8 cellular contexts compared by ENCODE assay signal in the genomic region with DNA sequence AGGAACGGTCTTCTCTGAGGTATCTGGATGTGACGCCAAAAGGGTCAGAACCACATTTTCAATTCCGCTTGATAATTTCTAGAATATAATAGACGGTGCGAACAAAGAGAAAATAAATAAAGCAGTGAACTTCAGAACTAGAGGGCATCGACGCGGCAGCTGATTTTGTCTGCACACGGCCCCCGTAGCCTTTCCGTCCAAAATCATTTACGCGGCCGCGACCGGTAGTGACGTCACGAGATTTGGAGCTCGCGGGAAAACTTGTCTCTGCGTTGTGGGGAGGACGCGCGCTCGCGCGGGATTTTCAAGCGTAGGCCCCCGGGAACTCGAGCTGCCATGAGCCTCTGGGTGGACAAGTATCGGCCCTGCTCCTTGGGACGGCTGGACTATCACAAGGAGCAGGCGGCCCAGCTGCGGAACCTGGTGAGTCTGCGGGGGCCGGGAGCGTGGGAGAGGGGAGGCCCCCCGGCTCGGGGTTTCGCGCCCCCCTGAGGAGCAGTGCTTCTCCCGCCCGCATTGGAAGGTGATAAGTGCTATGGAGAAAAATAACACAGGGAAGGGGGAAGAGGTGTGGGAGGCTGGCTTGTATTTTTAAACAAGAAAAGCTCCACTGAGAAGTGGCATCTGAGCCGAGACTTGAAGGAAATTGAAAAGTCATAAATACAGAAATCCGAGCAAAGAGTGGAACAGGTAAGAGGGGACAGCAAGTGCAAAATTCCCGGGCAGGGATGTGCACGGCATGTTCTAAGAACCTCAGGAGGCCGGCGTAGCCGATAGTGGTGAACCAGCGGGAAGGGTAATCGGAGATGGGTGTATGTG. TPM values are rescaled to one million over a fixed set of nuclear protein-coding genes. Genes with fewer than 3 reads are reported as not detected.
DNase-seq lines count a peak whose midpoint lies in the region; TF ChIP-seq lines count a peak whose summit lies in the region.

A gene with protein sequence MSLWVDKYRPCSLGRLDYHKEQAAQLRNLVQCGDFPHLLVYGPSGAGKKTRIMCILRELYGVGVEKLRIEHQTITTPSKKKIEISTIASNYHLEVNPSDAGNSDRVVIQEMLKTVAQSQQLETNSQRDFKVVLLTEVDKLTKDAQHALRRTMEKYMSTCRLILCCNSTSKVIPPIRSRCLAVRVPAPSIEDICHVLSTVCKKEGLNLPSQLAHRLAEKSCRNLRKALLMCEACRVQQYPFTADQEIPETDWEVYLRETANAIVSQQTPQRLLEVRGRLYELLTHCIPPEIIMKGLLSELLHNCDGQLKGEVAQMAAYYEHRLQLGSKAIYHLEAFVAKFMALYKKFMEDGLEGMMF (plus strand): TSS at position 307 of the 819 bp plus-strand sequence. CDS start 30 bp downstream, at position 337.

- POLR2A ChIA-PET in SK-N-SH (lab: Yijun Ruan, JAX), result no interaction called here

- H3K36me3 Mint-ChIP-seq in HFFc6 (ENCODE audit: low read depth), result peaks cover 7% of the 10 kb centered on the region

- peaks cover 2% of the 10 kb centered on the region for H3F3A ChIP-seq in SK-N-SH (replicated peaks; ENCODE audit: insufficient read depth)

- peaks cover 30% of the 10 kb centered on the region for H3K4me1 Mint-ChIP-seq in HFFc6 (ENCODE audit: low read depth)

- no peaks in the 10 kb centered on the region; the same call in 1 of the 2 replicates for H3K9me3 Mint-ChIP-seq in HFFc6

- H3K27ac ChIP-seq in SK-N-SH (ENCODE audit: low read depth in 2 of 2, low read length in 1 of 2) (peak within 1 kb of the TSS; percentile 68 to 88), temporal lobe (ENCODE audit: low read depth, low read length) (no peak within 1 kb of the TSS)

- H2AFZ ChIP-seq in SK-N-SH (ENCODE audit: low read depth), result peak within 1 kb of the TSS; percentile 98

- H3K36me3 ChIP-seq in SK-N-SH (replicated peaks in 1 of 2; ENCODE audit: control insufficient read depth in 1 of 2, insufficient read depth in 2 of 2, low read length in 1 of 2), result peaks cover 12 to 27% of the 10 kb centered on the region in 2 experiments

- peak within 1 kb of the TSS; percentile 88 for H3K9ac ChIP-seq in SK-N-SH

- CTCF ChIA-PET in SK-N-SH (lab: Yijun Ruan, JAX), result interaction anchor here (0.6 to 1.4 kb wide), 5 partner anchors 11 to 1346 kb away, joined by 3 to 6 read pairs (median 4); no protein-coding TSS in a partner anchor

- peak within 1 kb of the TSS; percentile 97 for H3K4me3 Mint-ChIP-seq in HFFc6

- H3K4me2 ChIP-seq in SK-N-SH, result peak within 1 kb of the TSS; percentile 86

- under 1% methylated on average over 40 of the region's 52 CpGs for WGBS in SK-N-SH (ENCODE audit: low lambda C conversion rate)

- H3K9me3 ChIP-seq in SK-N-SH, result no peaks in the 10 kb centered on the region

- peaks cover 46% of the 10 kb centered on the region for H3K79me2 ChIP-seq in SK-N-SH (ENCODE audit: insufficient read depth)

- TF ChIP-seq RAD21 in SK-N-SH (IDR thresholded peaks at IDR 0.05; ENCODE audit: low read length), result no peak

- DNase-seq in GM04503 (ENCODE audit: low read depth) (peak; percentile 69), HFFc6 (peak; percentile 91), NCI-H1048 (lab: John Stamatoyannopoulos, UW) (peak; percentile 64), SK-N-SH (peak; percentile 86), germinal center (ENCODE audit: low spot score) (peak; percentile 84), nucleus accumbens (lab: John Stamatoyannopoulos, UW) (peak in 55 of 56 donors; percentile 43 to 96 (median 81))
- peak; percentile 91 for DNase-seq in activated naive CD4-positive, alpha-beta T cell treated with anti-CD3 and anti-CD28 coated beads, Interleukin-2, amount 50 U/mL, for 16 hours

- H3K27me3 ChIP-seq in SK-N-SH (ENCODE audit: insufficient read depth), result no peaks in the 10 kb centered on the region

- H4K20me1 ChIP-seq in SK-N-SH (ENCODE audit: insufficient read depth), result no peaks in the 10 kb centered on the region

- TF ChIP-seq CTCF in HFFc6 (IDR thresholded peaks at IDR 0.05) (no peak), SK-N-SH (IDR thresholded peaks at IDR 0.05) (0 out of 2 replicates have a peak, but pooled peaks have one; percentile 12)

- H3K27me3 Mint-ChIP-seq in HFFc6 (ENCODE audit: insufficient read depth), result peaks cover 2% of the 10 kb centered on the region

- H3K4me1 ChIP-seq in SK-N-SH (ENCODE audit: control insufficient read depth in 1 of 2, insufficient read depth in 2 of 2, low read depth in 1 of 2, low read length in 1 of 2), result peaks cover 0 to 3% of the 10 kb centered on the region in 2 experiments; a peak in 2 of 4 replicates

- peak within 1 kb of the TSS; percentile 91 for H3K27ac Mint-ChIP-seq in HFFc6

- TF ChIP-seq EP300 in SK-N-SH (IDR thresholded peaks at IDR 0.05; ENCODE audit: borderline replicate concordance in 1 of 2, low read depth in 1 of 2, low read length in 1 of 2), result peak; percentile 33 to 39; a peak in 2 of 4 replicates

- peak within 1 kb of the TSS; percentile 61 to 95 for H3K4me3 ChIP-seq in SK-N-SH (ENCODE audit: low read depth in 2 of 2, low read length in 1 of 2)

- no peaks in the 10 kb centered on the region for H3K9me2 ChIP-seq in SK-N-SH

TF ChIP-seq in SK-N-SH, 30 proteins besides CTCF, POLR2A, EP300 and RAD21 (continues in another document):
- TF ChIP-seq, protein P1, sequence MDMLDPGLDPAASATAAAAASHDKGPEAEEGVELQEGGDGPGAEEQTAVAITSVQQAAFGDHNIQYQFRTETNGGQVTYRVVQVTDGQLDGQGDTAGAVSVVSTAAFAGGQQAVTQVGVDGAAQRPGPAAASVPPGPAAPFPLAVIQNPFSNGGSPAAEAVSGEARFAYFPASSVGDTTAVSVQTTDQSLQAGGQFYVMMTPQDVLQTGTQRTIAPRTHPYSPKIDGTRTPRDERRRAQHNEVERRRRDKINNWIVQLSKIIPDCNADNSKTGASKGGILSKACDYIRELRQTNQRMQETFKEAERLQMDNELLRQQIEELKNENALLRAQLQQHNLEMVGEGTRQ (IDR thresholded peaks at IDR 0.05; ENCODE audit: borderline replicate concordance, low read depth, low read length), result no peak
- TF ChIP-seq SIN3A (IDR thresholded peaks at IDR 0.05; ENCODE audit: borderline replicate concordance, low read depth, low read length) (peak; percentile 100), NRF1 (IDR thresholded peaks at IDR 0.05; ENCODE audit: low read depth, low read length) (no peak), YY1 (IDR thresholded peaks at IDR 0.05; ENCODE audit: low read depth) (peak; percentile 65), JUND (IDR thresholded peaks at IDR 0.05) (no peak), MXI1 (IDR thresholded peaks at IDR 0.05; ENCODE audit: low read depth, low read length) (peak; percentile 99), EZH2phosphoT487 (IDR thresholded peaks at IDR 0.05; ENCODE audit: borderline replicate concordance, low read depth) (no peak), CHD2 (IDR thresholded peaks at IDR 0.05; ENCODE audit: low read length, partially characterized antibody) (peak; percentile 99), NFIC (IDR thresholded peaks at IDR 0.05; ENCODE audit: borderline replicate concordance) (peak; percentile 32; the same call in 1 of the 2 replicates), FOSL2 (IDR thresholded peaks at IDR 0.05; ENCODE audit: borderline replicate concordance, low read depth) (no peak), RFX5 (IDR thresholded peaks at IDR 0.05; ENCODE audit: low read length) (no peak; the same call in 1 of the 2 replicates), RCOR1 (IDR thresholded peaks at IDR 0.05; ENCODE audit: low read length) (no peak), SMC3 (IDR thresholded peaks at IDR 0.05; ENCODE audit: low read depth, low read length) (no peak), RXRA (IDR thresholded peaks at IDR 0.05; ENCODE audit: borderline replicate concordance, low read depth) (no peak), POLR2AphosphoS5 (IDR thresholded peaks at IDR 0.05; ENCODE audit: low read depth, low read length) (peak; percentile 55), FOXJ3 (CRISPR knock-in tag; IDR thresholded peaks at IDR 0.05) (no peak), MEF2A (IDR thresholded peaks at IDR 0.05; ENCODE audit: borderline replicate concordance, low read depth) (no peak)
- TF ChIP-seq, protein P2, sequence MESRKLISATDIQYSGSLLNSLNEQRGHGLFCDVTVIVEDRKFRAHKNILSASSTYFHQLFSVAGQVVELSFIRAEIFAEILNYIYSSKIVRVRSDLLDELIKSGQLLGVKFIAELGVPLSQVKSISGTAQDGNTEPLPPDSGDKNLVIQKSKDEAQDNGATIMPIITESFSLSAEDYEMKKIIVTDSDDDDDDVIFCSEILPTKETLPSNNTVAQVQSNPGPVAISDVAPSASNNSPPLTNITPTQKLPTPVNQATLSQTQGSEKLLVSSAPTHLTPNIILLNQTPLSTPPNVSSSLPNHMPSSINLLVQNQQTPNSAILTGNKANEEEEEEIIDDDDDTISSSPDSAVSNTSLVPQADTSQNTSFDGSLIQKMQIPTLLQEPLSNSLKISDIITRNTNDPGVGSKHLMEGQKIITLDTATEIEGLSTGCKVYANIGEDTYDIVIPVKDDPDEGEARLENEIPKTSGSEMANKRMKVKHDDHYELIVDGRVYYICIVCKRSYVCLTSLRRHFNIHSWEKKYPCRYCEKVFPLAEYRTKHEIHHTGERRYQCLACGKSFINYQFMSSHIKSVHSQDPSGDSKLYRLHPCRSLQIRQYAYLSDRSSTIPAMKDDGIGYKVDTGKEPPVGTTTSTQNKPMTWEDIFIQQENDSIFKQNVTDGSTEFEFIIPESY (IDR thresholded peaks at IDR 0.05; ENCODE audit: borderline replicate concordance, low read depth), result peak; percentile 99
- TF ChIP-seq, protein P3, sequence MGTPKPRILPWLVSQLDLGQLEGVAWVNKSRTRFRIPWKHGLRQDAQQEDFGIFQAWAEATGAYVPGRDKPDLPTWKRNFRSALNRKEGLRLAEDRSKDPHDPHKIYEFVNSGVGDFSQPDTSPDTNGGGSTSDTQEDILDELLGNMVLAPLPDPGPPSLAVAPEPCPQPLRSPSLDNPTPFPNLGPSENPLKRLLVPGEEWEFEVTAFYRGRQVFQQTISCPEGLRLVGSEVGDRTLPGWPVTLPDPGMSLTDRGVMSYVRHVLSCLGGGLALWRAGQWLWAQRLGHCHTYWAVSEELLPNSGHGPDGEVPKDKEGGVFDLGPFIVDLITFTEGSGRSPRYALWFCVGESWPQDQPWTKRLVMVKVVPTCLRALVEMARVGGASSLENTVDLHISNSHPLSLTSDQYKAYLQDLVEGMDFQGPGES (IDR thresholded peaks at IDR 0.05; ENCODE audit: low read depth, low read length), result no peak
- TF ChIP-seq, protein P4, sequence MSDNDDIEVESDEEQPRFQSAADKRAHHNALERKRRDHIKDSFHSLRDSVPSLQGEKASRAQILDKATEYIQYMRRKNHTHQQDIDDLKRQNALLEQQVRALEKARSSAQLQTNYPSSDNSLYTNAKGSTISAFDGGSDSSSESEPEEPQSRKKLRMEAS (IDR thresholded peaks at IDR 0.05; ENCODE audit: low read depth), result peak; percentile 92

RNA-seq across cellular contexts. Expression of the gene that starts here (rescaled TPM):
- 10 to 100 TPM in 5 of 6 experiments, 1 to 10 TPM in 1; 8.8 to 16.2 (median 15.1) TPM for total RNA-seq in HFFc6 (2021; fragmentation: NEBNext Ultra II Directional; extraction: Animal tissue kit (Norgen Biotek cat#: 25700))
- polyA plus RNA-seq in SK-N-SH (2012; rRNA removed), result 15.0 and 15.8 TPM in 2 replicates
- polyA plus RNA-seq in SK-N-SH (2012; cell fraction: cytosol; rRNA removed), result 20.1 and 22.5 TPM in 2 replicates
- polyA plus RNA-seq in SK-N-SH (2012; cell fraction: nucleus; rRNA removed), result 12.3 and 17.9 TPM in 2 replicates
- 13.8 TPM for total RNA-seq in temporal lobe
